In genomic region chr1:155134858-155135415, GRCh38 we compare ENCODE assay signal across 8 cellular contexts. TPM values are rescaled to one million over a fixed set of nuclear protein-coding genes. Genes with fewer than 3 reads are reported as not detected.
DNase-seq lines count a peak whose midpoint lies in the region; TF ChIP-seq lines count a peak whose summit lies in the region.

No MANE protein-coding gene starts in this region.

- peaks cover 42% of the 10 kb centered on the region for H3K4me1 Mint-ChIP-seq in activated naive CD4-positive, alpha-beta T cell treated with anti-CD3 and anti-CD28 coated beads, Interleukin-2, amount 10 ng/mL, durations not matched to agents 7 days and 5 days
- peaks cover 34% of the 10 kb centered on the region for H3K4me1 Mint-ChIP-seq in type B pancreatic cell (ENCODE audit: unreplicated experiment)

- peak; percentile 39 to 85 for TF ChIP-seq POLR2A in Peyer's patch (IDR thresholded peaks at IDR 0.05)

- peak overlapping the region; percentile 97 for H3K27ac Mint-ChIP-seq in activated naive CD4-positive, alpha-beta T cell treated with anti-CD3 and anti-CD28 coated beads, Interleukin-2, amount 10 ng/mL, durations not matched to agents 7 days and 5 days
- peak overlapping the region; percentile 100 for H3K27ac Mint-ChIP-seq in type B pancreatic cell

- H3K9me3 Mint-ChIP-seq in activated naive CD4-positive, alpha-beta T cell treated with anti-CD3 and anti-CD28 coated beads, Interleukin-2, amount 10 ng/mL, durations not matched to agents 7 days and 5 days: no peaks in the 10 kb centered on the region
- H3K9me3 Mint-ChIP-seq in type B pancreatic cell: no peaks in the 10 kb centered on the region

- TF ChIP-seq CTCF in Peyer's patch (IDR thresholded peaks at IDR 0.05) (no peak), type B pancreatic cell (conservative IDR thresholded peaks at IDR 0.05) (no peak)

- no peaks in the 10 kb centered on the region for H3K9me3 ChIP-seq in Peyer's patch

- peak overlapping the region; percentile 92 to 98 (median 98) for H3K27ac ChIP-seq in Peyer's patch

- peaks cover 20% of the 10 kb centered on the region for H3K36me3 Mint-ChIP-seq in activated naive CD4-positive, alpha-beta T cell treated with anti-CD3 and anti-CD28 coated beads, Interleukin-2, amount 10 ng/mL, durations not matched to agents 7 days and 5 days
- H3K36me3 Mint-ChIP-seq in type B pancreatic cell: peaks cover 25% of the 10 kb centered on the region

- H3K27me3 Mint-ChIP-seq in activated naive CD4-positive, alpha-beta T cell treated with anti-CD3 and anti-CD28 coated beads, Interleukin-2, amount 10 ng/mL, durations not matched to agents 7 days and 5 days: peaks cover 12% of the 10 kb centered on the region
- peaks cover under 1% of the 10 kb centered on the region for H3K27me3 Mint-ChIP-seq in type B pancreatic cell

- peaks cover 0 to 38% (median 0%) of the 10 kb centered on the region in 3 donors for H3K36me3 ChIP-seq in Peyer's patch

- H3K27me3 ChIP-seq in Peyer's patch: no peaks in the 10 kb centered on the region

- peak overlapping the region; percentile 95 for H3K4me3 Mint-ChIP-seq in activated naive CD4-positive, alpha-beta T cell treated with anti-CD3 and anti-CD28 coated beads, Interleukin-2, amount 10 ng/mL, durations not matched to agents 7 days and 5 days
- H3K4me3 Mint-ChIP-seq in type B pancreatic cell: peak overlapping the region; percentile 100

- peak; percentile 60 for DNase-seq in D341Med (ENCODE audit: low spot score)
- DNase-seq in HT1080 (ENCODE audit: low read depth): peak; percentile 94
- peak; percentile 56 to 95 (median 93) for DNase-seq in Peyer's patch
- DNase-seq in activated naive CD4-positive, alpha-beta T cell treated with anti-CD3 and anti-CD28 coated beads, Interleukin-2, amount 10 ng/mL, durations not matched to agents 7 days and 5 days: peak; percentile 54
- DNase-seq in glomerular endothelial cell (ENCODE audit: extremely low read depth, low read depth, low spot score): peak; percentile 80
- DNase-seq in non-pigmented ciliary epithelial cell (ENCODE audit: low read depth): peak; percentile 90
- peak; percentile 76 for DNase-seq in type B pancreatic cell (ENCODE audit: extremely low spot score, unreplicated experiment)
- DNase-seq in NK-92 (lab: John Stamatoyannopoulos, UW; ENCODE audit: unreplicated experiment): no peak

- CTCF ChIA-PET in activated naive CD4-positive, alpha-beta T cell treated with anti-CD3 and anti-CD28 coated beads, Interleukin-2, amount 10 ng/mL, durations not matched to agents 7 days and 5 days (lab: Charles Lee): interaction anchor here (1.0 to 2.4 kb wide), 5 partner anchors 32 to 50 kb away, joined by 3 to 12 read pairs (median 6); partner anchors contain the start of gene KRTCAP2

- peak overlapping the region; percentile 63 to 87 (median 73) for H3K4me3 ChIP-seq in Peyer's patch

- peaks cover 0 to 51% (median 13%) of the 10 kb centered on the region in 4 donors for H3K4me1 ChIP-seq in Peyer's patch

RNA-seq across cellular contexts. Expression of gene SLC50A1, which starts 0.7 kb away (rescaled TPM):
- total RNA-seq in HT1080 (2014; rRNA removed; shearing (Covaris generic)): 36.9 and 42.2 TPM in 2 replicates
- polyA plus RNA-seq in HT1080 (2015; cell fraction: cytosol; rRNA removed): 43.9 and 49.9 TPM in 2 replicates
- 28.6 and 36.9 TPM in 2 replicates for polyA plus RNA-seq in HT1080 (2015; cell fraction: nucleus; rRNA removed)
- 10 to 100 TPM; 42.5 to 83.3 (median 46.7) TPM for total RNA-seq in Peyer's patch
- total RNA-seq in glomerular endothelial cell: 21.0 and 29.1 TPM in 2 replicates
- 27.8 and 43.0 TPM in 2 replicates for total RNA-seq in type B pancreatic cell (ENCODE audit: low replicate concordance)

RNA-seq across cellular contexts. Expression of gene DPM3, which starts 5.4 kb away (rescaled TPM):
- 36.0 and 42.9 TPM in 2 replicates for total RNA-seq in HT1080 (2014; rRNA removed; shearing (Covaris generic))
- 57.2 and 90.8 TPM in 2 replicates for polyA plus RNA-seq in HT1080 (2015; cell fraction: cytosol; rRNA removed)
- polyA plus RNA-seq in HT1080 (2015; cell fraction: nucleus; rRNA removed): 18.4 and 26.6 TPM in 2 replicates
- 10 to 100 TPM; 33.5 to 89.2 (median 65.0) TPM for total RNA-seq in Peyer's patch
- 41.0 and 45.0 TPM in 2 replicates for total RNA-seq in glomerular endothelial cell
- 73.9 and 75.3 TPM in 2 replicates for total RNA-seq in type B pancreatic cell (ENCODE audit: low replicate concordance)

RNA-seq across cellular contexts. Expression of gene EFNA1, which starts 7.3 kb away (rescaled TPM):
- total RNA-seq in HT1080 (2014; rRNA removed; shearing (Covaris generic)): 1.4 and 3.6 TPM in 2 replicates
- polyA plus RNA-seq in HT1080 (2015; cell fraction: cytosol; rRNA removed): 2.4 and 3.0 TPM in 2 replicates
- polyA plus RNA-seq in HT1080 (2015; cell fraction: nucleus; rRNA removed): 1.3 and 3.6 TPM in 2 replicates
- total RNA-seq in Peyer's patch (100 to 1,000 TPM in 3 of 4 donors, 10 to 100 TPM in 1; 13.2 to 166 (median 145) TPM), glomerular endothelial cell (77.9 and 195 TPM in 2 replicates), type B pancreatic cell (ENCODE audit: low replicate concordance) (26.1 and 69.9 TPM in 2 replicates)

RNA-seq across cellular contexts. Expression of gene KRTCAP2, which starts 38.2 kb away (rescaled TPM):
- total RNA-seq in HT1080 (2014; rRNA removed; shearing (Covaris generic)): 126 and 170 TPM in 2 replicates
- polyA plus RNA-seq in HT1080 (2015; cell fraction: cytosol; rRNA removed): 87.0 and 112 TPM in 2 replicates
- polyA plus RNA-seq in HT1080 (2015; cell fraction: nucleus; rRNA removed): 44.5 and 52.5 TPM in 2 replicates
- total RNA-seq in Peyer's patch: 100 to 1,000 TPM; 111 to 137 (median 117) TPM
- total RNA-seq in glomerular endothelial cell: 121 and 150 TPM in 2 replicates
- total RNA-seq in type B pancreatic cell (ENCODE audit: low replicate concordance): 173 and 179 TPM in 2 replicates

RNA-seq across cellular contexts. Expression of gene TRIM46, which starts 38.7 kb away (rescaled TPM):
- 3.1 and 4.1 TPM in 2 replicates for total RNA-seq in HT1080 (2014; rRNA removed; shearing (Covaris generic))
- polyA plus RNA-seq in HT1080 (2015; cell fraction: cytosol; rRNA removed): 2.4 TPM in 2 replicates
- polyA plus RNA-seq in HT1080 (2015; cell fraction: nucleus; rRNA removed): 8.5 and 9.9 TPM in 2 replicates
- not detected for total RNA-seq in Peyer's patch
- total RNA-seq in glomerular endothelial cell: 9.9 and 11.8 TPM in 2 replicates
- 2.0 and 8.1 TPM in 2 replicates for total RNA-seq in type B pancreatic cell (ENCODE audit: low replicate concordance)
